ENCODE assay signal across 10 cellular contexts in the genomic region with DNA sequence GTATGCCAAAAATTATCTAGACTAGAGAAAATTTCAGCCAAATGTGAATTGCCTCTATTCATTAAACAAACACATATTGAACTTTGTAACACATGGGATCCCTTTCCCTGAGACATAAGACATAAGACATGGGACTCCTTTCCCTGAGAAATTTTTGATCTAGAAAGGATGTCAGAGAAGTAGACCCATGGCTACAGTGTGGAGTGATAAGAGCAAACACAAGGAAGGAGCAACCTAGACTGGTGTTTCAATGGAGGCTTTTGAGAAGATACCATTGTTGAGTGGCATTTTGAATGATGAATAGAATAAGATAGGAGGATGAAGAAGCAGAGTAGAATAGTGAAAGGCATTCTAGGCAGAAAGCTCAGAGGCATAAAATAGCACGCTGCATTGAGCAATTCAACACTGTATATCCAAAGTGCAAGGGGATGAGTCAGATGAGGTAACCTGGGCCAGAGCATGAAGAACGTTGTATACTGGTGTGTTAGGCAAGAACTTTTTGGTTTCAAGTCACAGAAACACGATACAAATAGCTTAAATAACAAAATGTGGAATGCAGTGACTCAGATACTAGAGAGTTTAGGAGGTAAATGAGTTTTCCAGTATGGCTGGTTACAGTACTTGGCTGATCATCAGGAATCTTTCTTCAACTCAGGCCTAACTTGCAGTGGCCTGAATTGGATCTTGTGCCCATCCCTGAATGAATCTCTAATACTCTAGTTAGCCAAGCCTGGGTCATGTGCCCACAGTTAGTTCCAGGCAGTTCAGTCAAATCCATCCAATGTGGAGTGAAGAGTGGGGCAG.
DNase-seq lines count a peak whose midpoint lies in the region; ATAC-seq and TF ChIP-seq lines count a peak whose summit lies in the region.
"Had no signal": no experiment of that assay in that cellular context is flagged by ENCODE, and none has a peak within 500 bp of the region (broad histone marks: within the 10 kb centered on the region; RNA-seq: fewer than 3 reads in every experiment).

No MANE protein-coding gene starts in this region.

- peaks cover 24% of the 10 kb centered on the region for H3K4me1 Mint-ChIP-seq in MCF 10A (ENCODE audit: insufficient read depth, unreplicated experiment)

- intact Hi-C loops in MCF 10A (cut with micrococcal nuclease): loop anchor here (1.0 kb wide), 1 partner anchor 678 kb away; no protein-coding TSS in a partner anchor
- intact Hi-C loops in lower lobe of right lung (cut with DNase I): no loop called here

- POLR2A ChIA-PET in MCF 10A (lab: Yijun Ruan, JAX): interaction anchor here (0.6 to 1.3 kb wide), 16 partner anchors 10 to 737 kb away, joined by 3 to 5 read pairs (median 3); partner anchors contain the start of genes PSMD14 and TANK

- no peaks in the 10 kb centered on the region for H3K36me3 Mint-ChIP-seq in MCF 10A (ENCODE audit: insufficient read depth, unreplicated experiment)
- H3K36me3 Mint-ChIP-seq: activated naive CD8-positive, alpha-beta T cell had no signal

- no peaks in the 10 kb centered on the region for H3K36me3 ChIP-seq in lower lobe of right lung
- H3K36me3 ChIP-seq: BLaER1 treated with 17β-estradiol and CSF1 and Interleukin-3, amounts not matched to agents 10 nM and 100 nM had no signal

- peak; percentile 68 to 78 for ATAC-seq in lower lobe of right lung
- ATAC-seq in GM18511 (IDR thresholded peaks at IDR 0.05; ENCODE audit: unreplicated experiment): no peak

- no peaks in the 10 kb centered on the region for H3K27me3 Mint-ChIP-seq in MCF 10A (ENCODE audit: insufficient read depth, unreplicated experiment)

- TF ChIP-seq CTCF in MCF 10A (IDR thresholded peaks at IDR 0.05; ENCODE audit: unreplicated experiment): no peak
- TF ChIP-seq CTCF in lower lobe of right lung (IDR thresholded peaks at IDR 0.05): no peak

- no TSS peak for BruUV-seq in MCF 10A (replicated peaks; lab: Mats Ljungman, UMichigan)

- no peaks in the 10 kb centered on the region for H3K4me1 ChIP-seq in lower lobe of right lung
- H3K4me1 ChIP-seq: BLaER1 treated with 17β-estradiol and CSF1 and Interleukin-3, amounts not matched to agents 10 nM and 100 nM had no signal

- H3K9me3 Mint-ChIP-seq in MCF 10A (ENCODE audit: unreplicated experiment): no peaks in the 10 kb centered on the region

- peak overlapping the region; percentile 18 for H3K27ac ChIP-seq in lower lobe of right lung
- H3K27ac ChIP-seq: BLaER1 treated with 17β-estradiol and CSF1 and Interleukin-3, amounts not matched to agents 10 nM and 100 nM had no signal

- no peaks in the 10 kb centered on the region for H3K9me3 ChIP-seq in lower lobe of right lung

- DNase-seq in A172 (ENCODE audit: low spot score): peak; percentile 73
- DNase-seq in LHCN-M2 (ENCODE audit: low read depth): peak; percentile 97
- DNase-seq in MCF 10A (ENCODE audit: unreplicated experiment): peak; percentile 97
- no peak for DNase-seq in lower lobe of right lung
- no peak for DNase-seq in NCI-H2227 (lab: John Stamatoyannopoulos, UW; ENCODE audit: unreplicated experiment)
- DNase-seq in CD1c-positive myeloid dendritic cell (ENCODE audit: extremely low spot score): no peak
- DNase-seq in activated CD4-positive, alpha-beta T cell treated with anti-CD3 and anti-CD28 coated beads, Interleukin-2, amount 50 U/mL, for 48 hours: no peak

- no peak overlapping the region for H3K4me3 ChIP-seq in lower lobe of right lung
- H3K4me3 ChIP-seq: BLaER1 treated with 17β-estradiol and CSF1 and Interleukin-3, amounts not matched to agents 10 nM and 100 nM had no signal

- no peaks in the 10 kb centered on the region for H3K27me3 ChIP-seq in lower lobe of right lung (ENCODE audit: low read depth)
- H3K27me3 ChIP-seq: BLaER1 treated with 17β-estradiol and CSF1 and Interleukin-3, amounts not matched to agents 10 nM and 100 nM had no signal

- peak overlapping the region; percentile 0 for H3K4me3 Mint-ChIP-seq in MCF 10A (ENCODE audit: unreplicated experiment)
- H3K4me3 Mint-ChIP-seq: activated naive CD8-positive, alpha-beta T cell had no signal

- CTCF ChIA-PET in MCF 10A (lab: Yijun Ruan, JAX): interaction anchor here (0.6 to 1.5 kb wide), 4 partner anchors 12 to 448 kb away, joined by 3 to 5 read pairs (median 3); no protein-coding TSS in a partner anchor

- peak overlapping the region; percentile 84 for H3K27ac Mint-ChIP-seq in MCF 10A (ENCODE audit: low read depth, unreplicated experiment)
- H3K27ac Mint-ChIP-seq: activated naive CD8-positive, alpha-beta T cell had no signal

Comparison
In these comparisons a context has a peak if more than half of its experiments do, and no peak if none do; other contexts are left out.
1. DNase-seq: peak in A172 (single experiment), LHCN-M2 (single experiment) and MCF 10A (single experiment); none in lower lobe of right lung (single experiment), NCI-H2227 (single experiment), CD1c-positive myeloid dendritic cell (single experiment) and activated CD4-positive, alpha-beta T cell treated with anti-CD3 and anti-CD28 coated beads, Interleukin-2, amount 50 U/mL, for 48 hours (0 of 2).